8 cellular contexts compared by ENCODE assay signal in genomic region chr1:32870615-32871363, GRCh38. TPM values are rescaled to one million over a fixed set of nuclear protein-coding genes. Genes with fewer than 3 reads are reported as not detected.
DNase-seq lines count a peak whose midpoint lies in the region; ATAC-seq, FAIRE-seq and TF ChIP-seq lines count a peak whose summit lies in the region.

Gene FNDC5 (minus strand): TSS chr1:32870912.

- no peaks in the 10 kb centered on the region for H3K36me3 Mint-ChIP-seq in CD4-positive, alpha-beta T cell (ENCODE audit: low read depth)
- H3K36me3 Mint-ChIP-seq in naive B cell: peaks cover 8 to 18% of the 10 kb centered on the region in 2 donors

- H3K4me1 ChIP-seq in endothelial cell of umbilical vein (ENCODE audit: control insufficient read depth, extremely low read depth, insufficient read depth, low read length): no peaks in the 10 kb centered on the region

- ATAC-seq in CD4-positive, alpha-beta T cell (ENCODE audit: poor library complexity): peak; percentile 24
- ATAC-seq in naive B cell (ENCODE audit: low read depth in 2 of 2): peak; percentile 22 to 32
- no peak for ATAC-seq in HG03039 (IDR thresholded peaks at IDR 0.05; ENCODE audit: unreplicated experiment)

- no TSS peak for BruUV-seq in endothelial cell of umbilical vein (replicated peaks; lab: Mats Ljungman, UMichigan)

- H3K4me1 Mint-ChIP-seq in CD4-positive, alpha-beta T cell (ENCODE audit: low read depth): peaks cover 15% of the 10 kb centered on the region
- H3K4me1 Mint-ChIP-seq in naive B cell: peaks cover 37 to 39% (median 37%) of the 10 kb centered on the region in 3 donors

- H2AFZ ChIP-seq in endothelial cell of umbilical vein (ENCODE audit: low read depth, low read length): peak within 1 kb of the TSS; percentile 18

- POLR2A ChIA-PET in CD4-positive, alpha-beta T cell (lab: Charles Lee): no interaction called here
- POLR2A ChIA-PET in endothelial cell of umbilical vein (lab: Charles Lee): no interaction called here

- H3K27ac ChIP-seq in CD4-positive, alpha-beta T cell (ENCODE audit: low read depth, low read length): no peak within 1 kb of the TSS
- H3K27ac ChIP-seq in endothelial cell of umbilical vein (ENCODE audit: insufficient read depth, low read depth, low read length): no peak within 1 kb of the TSS

- H3K9me3 Mint-ChIP-seq in CD4-positive, alpha-beta T cell: no peaks in the 10 kb centered on the region
- no peaks in the 10 kb centered on the region for H3K9me3 Mint-ChIP-seq in naive B cell

- peak within 1 kb of the TSS; percentile 52 for H3K4me3 Mint-ChIP-seq in CD4-positive, alpha-beta T cell
- peak within 1 kb of the TSS; percentile 65 to 92 (median 81) for H3K4me3 Mint-ChIP-seq in naive B cell

- no peak for FAIRE-seq in endothelial cell of umbilical vein (lab: Jason Lieb, UNC)

- H3K36me3 ChIP-seq in endothelial cell of umbilical vein (ENCODE audit: control insufficient read depth in 2 of 2, extremely low read depth in 1 of 2, insufficient read depth in 2 of 2, low read length in 2 of 2): no peaks in the 10 kb centered on the region

- no peaks in the 10 kb centered on the region for H3K79me2 ChIP-seq in endothelial cell of umbilical vein (ENCODE audit: control insufficient read depth, insufficient read depth, low read length)

- no peak for TF ChIP-seq CTCF in CD4-positive, alpha-beta T cell (IDR thresholded peaks at IDR 0.05)
- TF ChIP-seq CTCF in endothelial cell of umbilical vein (IDR thresholded peaks at IDR 0.05; ENCODE audit: extremely low read depth in 1 of 2, insufficient read depth in 1 of 2, low read depth in 1 of 2, low read length in 2 of 2): no peak

- no peak within 1 kb of the TSS for H3K27ac Mint-ChIP-seq in CD4-positive, alpha-beta T cell
- peak within 1 kb of the TSS in 3 of 6 donors; percentile 10 to 59 (median 30) for H3K27ac Mint-ChIP-seq in naive B cell

- no peaks in the 10 kb centered on the region for H3K9me3 ChIP-seq in CD4-positive, alpha-beta T cell (ENCODE audit: control insufficient read depth, low read length)
- no peaks in the 10 kb centered on the region for H3K9me3 ChIP-seq in endothelial cell of umbilical vein (replicated peaks; ENCODE audit: control insufficient read depth, insufficient read depth, low read length)

- peaks cover 65% of the 10 kb centered on the region for H3K27me3 Mint-ChIP-seq in CD4-positive, alpha-beta T cell
- H3K27me3 Mint-ChIP-seq in naive B cell: peaks cover 27 to 59% (median 47%) of the 10 kb centered on the region in 3 donors

- peak within 1 kb of the TSS; percentile 26 for H3K4me2 ChIP-seq in endothelial cell of umbilical vein (ENCODE audit: insufficient read depth, low read length)

- no peaks in the 10 kb centered on the region for H3K9me1 ChIP-seq in endothelial cell of umbilical vein (replicated peaks; ENCODE audit: control insufficient read depth, extremely low read depth, insufficient read depth, low read length)

- no peak for TF ChIP-seq POLR2A in endothelial cell of umbilical vein (IDR thresholded peaks at IDR 0.05; ENCODE audit: low read depth, low read length)

- H3K4me3 ChIP-seq in endothelial cell of umbilical vein (replicated peaks in 1 of 3; ENCODE audit: insufficient read depth in 1 of 3, low read depth in 1 of 3, low read length in 3 of 3): peak within 1 kb of the TSS in 1 of 3 experiments; percentile 36

- CTCF ChIA-PET in CD4-positive, alpha-beta T cell (lab: Charles Lee): interaction anchor here (1.6 kb wide), 1 partner anchor 159 kb away, joined by 9 read pairs; no protein-coding TSS in a partner anchor
- CTCF ChIA-PET in endothelial cell of umbilical vein (lab: Charles Lee): interaction anchor here (1.1 to 3.3 kb wide), 8 partner anchors 9 to 469 kb away, joined by 3 to 32 read pairs (median 6); partner anchors contain the start of gene AZIN2

- H4K20me1 ChIP-seq in endothelial cell of umbilical vein (replicated peaks; ENCODE audit: control insufficient read depth, extremely low read depth, insufficient read depth, low read length): no peaks in the 10 kb centered on the region

- no peak for DNase-seq in CD4-positive, alpha-beta T cell
- DNase-seq in NCI-H774 (lab: John Stamatoyannopoulos, UW) (peak; percentile 37), endothelial cell of umbilical vein (ENCODE audit: low read depth, low spot score) (no peak), naive B cell (no peak), NCI-H1048 (lab: John Stamatoyannopoulos, UW) (no peak), activated gamma-delta T cell (lab: John Stamatoyannopoulos, UW) (no peak)
- DNase-seq in NK-92 treated with Interleukin-12 subunit alpha and Interleukin-12 subunit beta, amount 100 ng/mL, for 24 hours (lab: John Stamatoyannopoulos, UW): no peak

- peaks cover 39% of the 10 kb centered on the region for H3K27me3 ChIP-seq in CD4-positive, alpha-beta T cell (ENCODE audit: control insufficient read depth, insufficient read depth, low read length)
- H3K27me3 ChIP-seq in endothelial cell of umbilical vein (ENCODE audit: control insufficient read depth in 2 of 2, insufficient read depth in 2 of 2, low read length in 2 of 2): peaks cover 14 to 17% of the 10 kb centered on the region in 2 experiments

- no peak within 1 kb of the TSS for H3K9ac ChIP-seq in endothelial cell of umbilical vein (replicated peaks; ENCODE audit: extremely low read depth, insufficient read depth, low read length)

- intact Hi-C loops in CD4-positive, alpha-beta T cell (cut with DNase I, micrococcal nuclease): no loop called here
- intact Hi-C loops in endothelial cell of umbilical vein (cut with micrococcal nuclease): no loop called here

- dilution Hi-C loops in endothelial cell of umbilical vein (cut with MboI; ENCODE audit: extremely low pct_ligation_motif_present, low sequenced_read_pairs): no loop called here

TF ChIP-seq in endothelial cell of umbilical vein, 7 proteins besides CTCF, POLR2A, EP300 and RAD21:
- TF ChIP-seq GATA2 (IDR thresholded peaks at IDR 0.05; ENCODE audit: insufficient read depth, insufficient read length, low read depth, low read length) (no peak), EZH2 (IDR thresholded peaks at IDR 0.05; ENCODE audit: borderline replicate concordance, low read depth, low read length, severe bottlenecking) (no peak), FOS (IDR thresholded peaks at IDR 0.05; ENCODE audit: borderline replicate concordance, insufficient read depth, low read length) (no peak), JUN (IDR thresholded peaks at IDR 0.05; ENCODE audit: borderline replicate concordance, insufficient read depth, insufficient read length, low read depth) (no peak), MYC (IDR thresholded peaks at IDR 0.05; ENCODE audit: low read depth, low read length) (no peak), POLR2AphosphoS5 (IDR thresholded peaks at IDR 0.05; ENCODE audit: insufficient read depth, low read depth, low read length) (no peak)
- TF ChIP-seq, protein P1, sequence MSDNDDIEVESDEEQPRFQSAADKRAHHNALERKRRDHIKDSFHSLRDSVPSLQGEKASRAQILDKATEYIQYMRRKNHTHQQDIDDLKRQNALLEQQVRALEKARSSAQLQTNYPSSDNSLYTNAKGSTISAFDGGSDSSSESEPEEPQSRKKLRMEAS (IDR thresholded peaks at IDR 0.05; ENCODE audit: insufficient read depth, insufficient read length): no peak
TF ChIP-seq in endothelial cell of umbilical vein: peak in this region for 0.

RNA-seq across cellular contexts. Expression of gene FNDC5, which starts in this region (rescaled TPM):
- not detected for total RNA-seq in CD4-positive, alpha-beta T cell
- total RNA-seq in endothelial cell of umbilical vein: 0.64 TPM in 1 of 2 replicates, not detected in the other
- polyA plus RNA-seq in endothelial cell of umbilical vein (0.14 and 0.49 TPM in 2 replicates), naive B cell (ENCODE audit: low read depth in 6 of 6) (under 1 TPM in 1 of 6 donors, not detected in 5; 0.20 TPM)
- 0.25 and 0.34 TPM in 2 replicates for polyA plus RNA-seq in endothelial cell of umbilical vein (2011; cell fraction: cytosol; rRNA removed)
- 0.09 and 0.66 TPM in 2 replicates for polyA plus RNA-seq in endothelial cell of umbilical vein (2011; cell fraction: nucleus; rRNA removed)
- 0.18 and 0.28 TPM in 2 replicates for polyA plus RNA-seq in endothelial cell of umbilical vein (2012)
- polyA minus RNA-seq in endothelial cell of umbilical vein: 1.1 TPM in 1 of 2 replicates, not detected in the other
- not detected for polyA minus RNA-seq in endothelial cell of umbilical vein (2011; cell fraction: cytosol; rRNA and poly(A)+ RNA removed)
- polyA minus RNA-seq in endothelial cell of umbilical vein (2011; cell fraction: nucleus; rRNA and poly(A)+ RNA removed): not detected in 2 replicates

Comparison
In these comparisons a context has a peak if more than half of its experiments do, and no peak if none do; other contexts are left out.
1. Peak in ATAC-seq in CD4-positive, alpha-beta T cell; RNA of the gene not detected or under 1 TPM.
2. Peak in ATAC-seq in naive B cell; RNA of the gene not detected or under 1 TPM.